ENCODE assay signal across 23 cellular contexts in the genomic region with DNA sequence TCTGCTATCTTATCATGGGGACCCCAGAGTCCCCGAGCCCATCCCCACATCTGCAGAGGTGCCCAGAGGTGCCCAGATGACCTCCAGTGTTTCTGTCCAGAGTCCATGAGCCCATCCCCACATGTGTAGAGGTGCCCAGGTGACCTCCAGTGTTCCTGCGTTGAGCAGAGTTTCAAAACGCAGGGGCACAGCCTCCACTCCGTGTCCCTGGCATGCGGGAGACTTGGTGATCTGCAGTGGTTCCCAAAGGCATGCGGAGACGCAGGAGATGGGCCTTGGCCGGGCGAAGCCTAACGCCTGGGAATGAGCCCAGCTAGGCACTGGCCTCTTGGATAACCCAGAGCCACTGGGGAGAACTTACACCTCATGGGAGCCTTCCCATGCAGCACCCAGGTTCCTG. TPM values are rescaled to one million over a fixed set of nuclear protein-coding genes. Genes with fewer than 3 reads are reported as not detected.
DNase-seq lines count a peak whose midpoint lies in the region; ATAC-seq and TF ChIP-seq lines count a peak whose summit lies in the region.
"Had no signal": no experiment of that assay in that cellular context is flagged by ENCODE, and none has a peak within 500 bp of the region (broad histone marks: within the 10 kb centered on the region; RNA-seq: fewer than 3 reads in every experiment).

No MANE protein-coding gene starts in this region.

- H3K9me3 Mint-ChIP-seq in chondrocyte (ENCODE audit: low read depth): peaks cover 6% of the 10 kb centered on the region
- no peaks in the 10 kb centered on the region for H3K9me3 Mint-ChIP-seq in effector memory CD8-positive, alpha-beta T cell
- H3K9me3 Mint-ChIP-seq: CD8-positive, alpha-beta T cell had no signal

- H3K27me3 Mint-ChIP-seq in chondrocyte (ENCODE audit: low read depth): peaks cover 43% of the 10 kb centered on the region
- peaks cover 34 to 70% of the 10 kb centered on the region in 2 donors for H3K27me3 Mint-ChIP-seq in effector memory CD8-positive, alpha-beta T cell

- H3K9me3 ChIP-seq in BLaER1 (peaks cover 5% of the 10 kb centered on the region; the same call in 1 of the 2 replicates), spleen (peaks cover 0 to 3% (median 0%) of the 10 kb centered on the region in 8 donors)
- H3K9me3 ChIP-seq: A549, BE2C had no signal

- no peak overlapping the region for H3K27ac Mint-ChIP-seq in chondrocyte (ENCODE audit: unreplicated experiment)
- no peak overlapping the region for H3K27ac Mint-ChIP-seq in effector memory CD8-positive, alpha-beta T cell
- H3K27ac Mint-ChIP-seq: CD4-positive, CD25-positive, alpha-beta regulatory T cell; CD8-positive, alpha-beta T cell had no signal

- WGBS in spleen, 5 donors: 92 to 99% (median 96%) methylated on average over 10 of the region's 10 CpGs

- no peaks in the 10 kb centered on the region for H3K27me3 ChIP-seq in BLaER1
- H3K27me3 ChIP-seq in spleen (replicated peaks in 1 of 7): peaks cover 0 to 31% (median 0%) of the 10 kb centered on the region in 7 donors

- TF ChIP-seq CTCF in chondrocyte (IDR thresholded peaks at IDR 0.05) (no peak), spleen (IDR thresholded peaks at IDR 0.05 in 8 of 11, conservative IDR thresholded peaks at IDR 0.05 in 3 of 11) (no peak)

- H3K36me3 ChIP-seq in BLaER1 (no peaks in the 10 kb centered on the region), spleen (no peaks in the 10 kb centered on the region)
- H3K36me3 ChIP-seq: BE2C had no signal

- DNase-seq in chondrocyte (ENCODE audit: low spot score) (peak; percentile 66), mesenteric fat pad (ENCODE audit: low spot score) (peak; percentile 83), spleen (peak; percentile 54), DMS 273 treated with DMSO at 0.1 percent for 48 hours (lab: John Stamatoyannopoulos, UW) (no peak), NCI-H526 treated with DMSO at 0.1 percent for 48 hours (lab: John Stamatoyannopoulos, UW) (no peak)
- DNase-seq in effector memory CD8-positive, alpha-beta T cell: no peak
- DNase-seq: 8988T; ACHN; AML-193; BE2C; Caco-2; CD4-positive, CD25-positive, alpha-beta regulatory T cell; CD8-positive, alpha-beta T cell; DMS79; EL; GDM1; GM23248; H7; HCEC 1CT had no signal

- H3K4me3 Mint-ChIP-seq in chondrocyte (ENCODE audit: unreplicated experiment): no peak overlapping the region
- H3K4me3 Mint-ChIP-seq in effector memory CD8-positive, alpha-beta T cell: no peak overlapping the region
- H3K4me3 Mint-ChIP-seq: CD4-positive, CD25-positive, alpha-beta regulatory T cell; CD8-positive, alpha-beta T cell had no signal

- peaks cover 77% of the 10 kb centered on the region for H3K4me1 ChIP-seq in BLaER1
- peaks cover 0 to 29% (median 8%) of the 10 kb centered on the region in 6 donors for H3K4me1 ChIP-seq in spleen
- H3K4me1 ChIP-seq: A549, BE2C had no signal

- H3K4me3 ChIP-seq in BLaER1: no peak overlapping the region
- no peak overlapping the region for H3K4me3 ChIP-seq in spleen
- H3K4me3 ChIP-seq: A549, GM12878, GM23248 had no signal

- intact Hi-C loops in spleen (cut with DNase I; ENCODE audit: low total_unique reads): no loop called here

- no peak overlapping the region for H3K27ac ChIP-seq in BLaER1
- no peak overlapping the region for H3K27ac ChIP-seq in spleen
- H3K27ac ChIP-seq: A549, C4-2B, GM23248 had no signal

- no peaks in the 10 kb centered on the region for H3K4me1 Mint-ChIP-seq in chondrocyte (ENCODE audit: low read depth)
- H3K4me1 Mint-ChIP-seq in effector memory CD8-positive, alpha-beta T cell (ENCODE audit: low read depth in 2 of 2): peaks cover 4 to 6% of the 10 kb centered on the region in 2 donors
- H3K4me1 Mint-ChIP-seq: CD4-positive, CD25-positive, alpha-beta regulatory T cell had no signal

- H3K4me2 ChIP-seq in BLaER1: peak overlapping the region; percentile 67
- H3K4me2 ChIP-seq: A549 had no signal

- no peak for ATAC-seq in effector memory CD8-positive, alpha-beta T cell (replicated peaks)
- ATAC-seq: A549; CD8-positive, alpha-beta T cell; GM12878 had no signal

- TF ChIP-seq POLR2A in spleen (IDR thresholded peaks at IDR 0.05): no peak

- H3K9ac ChIP-seq in BLaER1: no peak overlapping the region
- H3K9ac ChIP-seq: GM23248 had no signal

- peaks cover 1% of the 10 kb centered on the region for H3K36me3 Mint-ChIP-seq in chondrocyte (ENCODE audit: low read depth)
- H3K36me3 Mint-ChIP-seq in effector memory CD8-positive, alpha-beta T cell (ENCODE audit: insufficient read depth): peaks cover 2% of the 10 kb centered on the region
- H3K36me3 Mint-ChIP-seq: CD4-positive, CD25-positive, alpha-beta regulatory T cell; CD8-positive, alpha-beta T cell had no signal

- no peaks in the 10 kb centered on the region for H4K20me1 ChIP-seq in BLaER1

RNA-seq across cellular contexts. Expression of a gene that starts 41.3 kb away (rescaled TPM):
- 341 to 345 TPM (median 344 TPM) in 3 replicates for total RNA-seq in chondrocyte
- 419 TPM for total RNA-seq in mesenteric fat pad
- total RNA-seq in spleen: 100 to 1,000 TPM; 348 to 464 (median 412) TPM
- 1,000 to 10,000 TPM in 2 of 3 donors, 100 to 1,000 TPM in 1; 904 to 1,132 (median 1,034) TPM for polyA plus RNA-seq in spleen

RNA-seq across cellular contexts. Expression of a gene that starts 41.5 kb away (rescaled TPM):
- 26.3 to 30.1 TPM (median 27.4 TPM) in 3 replicates for total RNA-seq in chondrocyte
- 31.5 TPM for total RNA-seq in mesenteric fat pad
- 10 to 100 TPM; 22.6 to 43.0 (median 31.1) TPM for total RNA-seq in spleen
- polyA plus RNA-seq in spleen: 10 to 100 TPM; 10.1 to 14.9 (median 10.6) TPM

RNA-seq across cellular contexts. Expression of a gene that starts 58.2 kb away (rescaled TPM):
- total RNA-seq in chondrocyte: not detected in 3 replicates
- 112 TPM for total RNA-seq in mesenteric fat pad
- 100 to 1,000 TPM; 228 to 329 (median 278) TPM for total RNA-seq in spleen
- 100 to 1,000 TPM; 103 to 183 (median 115) TPM for polyA plus RNA-seq in spleen
- total RNA-seq: GM23248 had no signal

Comparison
In these comparisons a context has a peak if more than half of its experiments do, and no peak if none do; other contexts are left out.
1. DNase-seq: peak in chondrocyte (single experiment), mesenteric fat pad (single experiment) and spleen (single experiment); none in effector memory CD8-positive, alpha-beta T cell (0 of 3), DMS 273 treated with DMSO at 0.1 percent for 48 hours (single experiment) and NCI-H526 treated with DMSO at 0.1 percent for 48 hours (single experiment).
2. RNA of a gene that starts 58.2 kb away (total RNA-seq): 228 to 329 TPM in spleen and 112 TPM in mesenteric fat pad (single experiment); not detected in chondrocyte; every median in the first group is over 10 times any median in the second.